10 cellular contexts compared by ENCODE assay signal in genomic region chr18:30971338-30971956, GRCh38.
DNase-seq lines count a peak whose midpoint lies in the region; ATAC-seq and TF ChIP-seq lines count a peak whose summit lies in the region.
"Had no signal": no experiment of that assay in that cellular context is flagged by ENCODE, and none has a peak within 500 bp of the region (broad histone marks: within the 10 kb centered on the region; RNA-seq: fewer than 3 reads in every experiment).

No MANE protein-coding gene starts in this region.

- POLR2A ChIA-PET in activated B cell treated with CpG ODN at 0.5 μM for 24 hours (lab: Charles Lee), result no interaction called here

- ATAC-seq in GM21576 (IDR thresholded peaks at IDR 0.05; ENCODE audit: unreplicated experiment) (peak; percentile 80), activated B cell treated with CpG ODN at 0.5 μM for 24 hours (ENCODE audit: low read depth) (no peak), left colon (peak; percentile 61), GM21528 (IDR thresholded peaks at IDR 0.05; ENCODE audit: low FRiP score, unreplicated experiment) (no peak), HG03196 (IDR thresholded peaks at IDR 0.05; ENCODE audit: unreplicated experiment) (no peak)

- H3K36me3 ChIP-seq in DOHH2 (ENCODE audit: control insufficient read depth, low read length), result no peaks in the 10 kb centered on the region
- H3K36me3 ChIP-seq: SJCRH30 had no signal

- no peaks in the 10 kb centered on the region for H3K9me3 ChIP-seq in DOHH2 (ENCODE audit: control insufficient read depth, insufficient read depth, low read length)
- H3K9me3 ChIP-seq: SJCRH30 had no signal

- no peaks in the 10 kb centered on the region for H3K36me3 Mint-ChIP-seq in activated B cell treated with CpG ODN at 0.5 μM for 24 hours (ENCODE audit: low read depth)
- H3K36me3 Mint-ChIP-seq: naive B cell had no signal

- H3K4me3 ChIP-seq in DOHH2 (ENCODE audit: low read length), result no peak overlapping the region
- H3K4me3 ChIP-seq in NB4 (ENCODE audit: low read depth, low read length), result no peak overlapping the region
- H3K4me3 ChIP-seq: SJCRH30 had no signal

- no peaks in the 10 kb centered on the region for H3K79me2 ChIP-seq in DOHH2 (ENCODE audit: control insufficient read depth, low read length)

- no peak for TF ChIP-seq POLR2A in NB4 (IDR thresholded peaks at IDR 0.05; ENCODE audit: extremely low read depth, insufficient read length)

- no peaks in the 10 kb centered on the region for H4K20me1 ChIP-seq in DOHH2 (ENCODE audit: control insufficient read depth, insufficient read depth, low read depth, low read length)

- H3K27ac Mint-ChIP-seq in activated B cell treated with CpG ODN at 0.5 μM for 24 hours, result no peak overlapping the region
- H3K27ac Mint-ChIP-seq: naive B cell had no signal

- H3K27me3 ChIP-seq in DOHH2 (ENCODE audit: control insufficient read depth, low read length), result no peaks in the 10 kb centered on the region
- H3K27me3 ChIP-seq: SJCRH30 had no signal

- H3K4me2 ChIP-seq in DOHH2 (ENCODE audit: low read length), result no peak overlapping the region

- TF ChIP-seq CTCF in DOHH2 (IDR thresholded peaks at IDR 0.05; ENCODE audit: low read depth, low read length, poor library complexity, severe bottlenecking) (peak; percentile 59), NB4 (IDR thresholded peaks at IDR 0.05; ENCODE audit: low read depth, low read length) (peak; percentile 22), activated B cell treated with CpG ODN at 0.5 μM for 24 hours (IDR thresholded peaks at IDR 0.05) (peak; percentile 41)

- CTCF ChIA-PET in activated B cell treated with CpG ODN at 0.5 μM for 24 hours (lab: Charles Lee), result interaction anchor here (1.4 kb wide), 1 partner anchor 9 kb away, joined by 6 read pairs; no protein-coding TSS in a partner anchor

- intact Hi-C loops in activated B cell treated with CpG ODN at 0.5 μM for 24 hours (cut with micrococcal nuclease) (no loop called here), left colon (cut with DNase I, micrococcal nuclease) (loop anchor here in 1 of 2 donors (5.0 kb wide), 1 partner anchor 1099 kb away; no protein-coding TSS in a partner anchor)

- H3K4me3 Mint-ChIP-seq in activated B cell treated with CpG ODN at 0.5 μM for 24 hours, result no peak overlapping the region
- H3K4me3 Mint-ChIP-seq: naive B cell had no signal

- H3K9me2 ChIP-seq in DOHH2 (replicated peaks; ENCODE audit: control insufficient read depth, low read length), result no peaks in the 10 kb centered on the region

- no peak overlapping the region for H3K27ac ChIP-seq in DOHH2 (ENCODE audit: low read depth, low read length)
- H3K27ac ChIP-seq: SJCRH30 had no signal

- peak; percentile 33 for DNase-seq in NB4 (ENCODE audit: low read depth)
- DNase-seq in activated B cell treated with CpG ODN at 0.5 μM for 24 hours, result no peak
- DNase-seq in left colon, result no peak
- DNase-seq in activated T-cell treated with anti-CD3 and anti-CD28 coated beads, Interleukin-2, amount 50 U/mL, for 48 hours, result no peak
- DNase-seq: naive B cell had no signal

- no peaks in the 10 kb centered on the region for H3F3A ChIP-seq in DOHH2 (ENCODE audit: control insufficient read depth, insufficient read depth)

- H3K27me3 Mint-ChIP-seq in activated B cell treated with CpG ODN at 0.5 μM for 24 hours, result no peaks in the 10 kb centered on the region
- H3K27me3 Mint-ChIP-seq: naive B cell had no signal

- H3K4me1 Mint-ChIP-seq in activated B cell treated with CpG ODN at 0.5 μM for 24 hours, result no peaks in the 10 kb centered on the region
- H3K4me1 Mint-ChIP-seq: naive B cell had no signal

- H3K4me1 ChIP-seq in DOHH2 (ENCODE audit: control insufficient read depth, low read length), result no peaks in the 10 kb centered on the region
- H3K4me1 ChIP-seq: SJCRH30 had no signal

- no peaks in the 10 kb centered on the region for H3K9me3 Mint-ChIP-seq in activated B cell treated with CpG ODN at 0.5 μM for 24 hours
- H3K9me3 Mint-ChIP-seq: naive B cell had no signal

Comparison
In these comparisons a context has a peak if more than half of its experiments do, and no peak if none do; other contexts are left out.
1. ATAC-seq: peak in GM21576 (single experiment) and left colon (single experiment); none in activated B cell treated with CpG ODN at 0.5 μM for 24 hours (single experiment), GM21528 (single experiment) and HG03196 (single experiment).
2. Peak in every context shown above with its lines, with median percentiles within 50 percentile points of each other: CTCF ChIP-seq.